8 cellular contexts compared by ENCODE assay signal in the genomic region with DNA sequence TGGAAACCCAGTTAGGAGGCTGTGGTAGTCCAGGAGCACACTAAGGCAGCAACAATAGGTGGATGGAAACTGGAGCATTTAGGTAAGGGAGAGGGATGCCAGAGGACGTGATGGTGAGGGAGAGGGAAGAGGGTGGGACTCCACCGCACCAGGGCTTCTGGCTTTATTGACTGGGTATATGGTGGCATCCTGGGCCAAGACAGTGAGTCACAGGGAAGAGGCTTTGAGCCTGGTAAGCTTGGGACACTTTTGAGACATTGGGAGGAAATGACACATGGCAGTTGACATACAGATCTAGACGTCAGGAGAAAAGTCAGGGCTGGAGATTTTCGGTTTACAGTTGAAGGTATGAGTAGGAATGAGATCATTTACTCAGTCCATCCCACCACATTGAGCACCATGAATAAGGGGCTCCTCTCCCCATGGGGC.
A peak's percentile ranks its signal among the peaks of the same experiment; 100 is the strongest.
DNase-seq lines count a peak whose midpoint lies in the region; ATAC-seq lines count a peak whose summit lies in the region.

No MANE protein-coding gene starts in this region.

- H3K4me1 Mint-ChIP-seq in central memory CD8-positive, alpha-beta T cell, result peaks cover 55% of the 10 kb centered on the region

- no peaks in the 10 kb centered on the region for H3K27me3 Mint-ChIP-seq in central memory CD8-positive, alpha-beta T cell

- H3K27ac Mint-ChIP-seq in central memory CD8-positive, alpha-beta T cell (ENCODE audit: low read depth), result peak overlapping the region; percentile 2

- ATAC-seq in central memory CD8-positive, alpha-beta T cell (replicated peaks; ENCODE audit: extremely low read depth, poor library complexity, severe bottlenecking), result no peak
- no peak for ATAC-seq in HG03342 (IDR thresholded peaks at IDR 0.05; ENCODE audit: unreplicated experiment)

- DNase-seq in GM04503 (ENCODE audit: low read depth) (peak; percentile 73), RKO (ENCODE audit: low spot score) (peak; percentile 98), DMS153 treated with DMSO at 0.1 percent for 48 hours (lab: John Stamatoyannopoulos, UW; ENCODE audit: unreplicated experiment) (no peak), NCI-H446 treated with DMSO at 0.1 percent for 48 hours (lab: John Stamatoyannopoulos, UW) (no peak)
- no peak for DNase-seq in central memory CD8-positive, alpha-beta T cell (ENCODE audit: low spot score in 2 of 2)
- peak; percentile 64 for DNase-seq in stimulated activated CD4-positive, alpha-beta T cell treated with anti-CD3 and anti-CD28 coated beads, Interleukin-1b, Interleukin-23, amount 100 ng/mL, for 48 hours
- no peak for DNase-seq in stimulated activated naive CD4-positive, alpha-beta T cell (lab: John Stamatoyannopoulos, UW)

- H3K4me3 Mint-ChIP-seq in central memory CD8-positive, alpha-beta T cell, result no peak overlapping the region

- no peaks in the 10 kb centered on the region for H3K9me3 Mint-ChIP-seq in central memory CD8-positive, alpha-beta T cell

- peaks cover 2% of the 10 kb centered on the region for H3K36me3 Mint-ChIP-seq in central memory CD8-positive, alpha-beta T cell (ENCODE audit: insufficient read depth)

Comparison
In these comparisons a context has a peak if more than half of its experiments do, and no peak if none do; other contexts are left out.
1. DNase-seq: peak in GM04503 (single experiment), RKO (single experiment) and stimulated activated CD4-positive, alpha-beta T cell treated with anti-CD3 and anti-CD28 coated beads, Interleukin-1b, Interleukin-23, amount 100 ng/mL, for 48 hours (single experiment); none in central memory CD8-positive, alpha-beta T cell (0 of 2), stimulated activated naive CD4-positive, alpha-beta T cell (0 of 6), DMS153 treated with DMSO at 0.1 percent for 48 hours (single experiment) and NCI-H446 treated with DMSO at 0.1 percent for 48 hours (single experiment).